In the genomic region with DNA sequence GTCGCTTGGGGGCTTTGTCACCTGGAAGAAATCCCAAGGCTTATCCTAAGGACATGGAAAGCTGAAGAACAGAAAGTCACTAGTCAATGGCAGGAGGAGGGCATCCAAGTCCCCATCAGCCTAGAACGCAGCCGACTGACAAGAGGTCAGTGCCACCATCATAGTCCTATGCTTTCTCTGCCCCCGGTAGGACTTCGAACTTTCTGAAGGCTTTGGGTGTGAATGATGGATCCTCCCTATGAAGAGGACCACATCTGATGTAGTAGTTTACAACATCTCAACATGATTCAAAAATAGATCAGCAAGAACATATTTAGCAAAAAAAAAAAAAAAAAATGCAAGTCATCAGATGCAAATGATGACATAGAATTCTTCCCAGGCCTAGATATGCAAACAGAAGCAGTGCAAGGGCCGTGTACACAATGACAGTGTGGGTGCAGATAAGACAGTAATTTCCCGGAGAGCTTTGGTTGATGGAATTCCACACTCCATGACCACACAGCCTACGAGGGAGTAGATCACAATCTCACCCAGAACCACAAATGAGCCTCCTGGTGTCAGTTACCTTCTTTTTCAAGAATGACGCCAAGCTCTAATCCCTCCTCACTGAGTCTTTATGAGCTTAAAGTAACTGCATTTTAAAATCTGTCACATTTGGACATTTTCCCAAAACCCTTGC, we compare ENCODE assay signal across 10 cellular contexts.
DNase-seq lines count a peak whose midpoint lies in the region; ATAC-seq, FAIRE-seq and TF ChIP-seq lines count a peak whose summit lies in the region.
"Had no signal": no experiment of that assay in that cellular context is flagged by ENCODE, and none has a peak within 500 bp of the region (broad histone marks: within the 10 kb centered on the region; RNA-seq: fewer than 3 reads in every experiment).

No MANE protein-coding gene starts in this region.

- H3K27ac ChIP-seq in adrenal gland (peak overlapping the region in 4 of 5 donors; percentile 54 to 94 (median 67)), transverse colon (peak overlapping the region; percentile 46 to 65 (median 50))
- H3K27ac ChIP-seq: testis had no signal

- ATAC-seq in left lobe of liver (peak; percentile 82), HG03108 (IDR thresholded peaks at IDR 0.05; ENCODE audit: unreplicated experiment) (no peak)

- H3K4me3 ChIP-seq in adrenal gland (no peak overlapping the region), transverse colon (no peak overlapping the region)
- H3K4me3 ChIP-seq: testis had no signal

- DNase-seq in NCI-H526 (lab: John Stamatoyannopoulos, UW) = peak; percentile 37 to 46
- no peak for DNase-seq in NCI-H526 treated with DMSO at 0.1 percent for 48 hours (lab: John Stamatoyannopoulos, UW)
- peak in 1 of 7 donors; percentile 48 for DNase-seq in adrenal gland
- DNase-seq in left lobe of liver (ENCODE audit: low spot score) = peak; percentile 69
- no peak for DNase-seq in transverse colon
- no peak for DNase-seq in GM12892 (ENCODE audit: insufficient read length)
- no peak for DNase-seq in G401 (ENCODE audit: low spot score)
- DNase-seq: NCI-H748 treated with DMSO at 0.1 percent for 48 hours, testis had no signal

- no peak for TF ChIP-seq CTCF in adrenal gland (IDR thresholded peaks at IDR 0.05)
- no peak for TF ChIP-seq CTCF in transverse colon (IDR thresholded peaks at IDR 0.05)

- TF ChIP-seq POLR2A in adrenal gland (IDR thresholded peaks at IDR 0.05) (no peak), transverse colon (IDR thresholded peaks at IDR 0.05) (no peak), GM12892 (IDR thresholded peaks at IDR 0.05; ENCODE audit: low read depth, low read length) (no peak)

- H3K36me3 ChIP-seq in adrenal gland (replicated peaks in 1 of 2) = no peaks in the 10 kb centered on the region
- H3K36me3 ChIP-seq in transverse colon = no peaks in the 10 kb centered on the region

- 70 to 81% (median 74%) methylated on average over 9 of the region's 9 CpGs for WGBS in adrenal gland, 4 donors
- WGBS in transverse colon (ENCODE audit: low coverage in 1 of 2), 2 donors = 69 to 72% methylated on average over 5 to 9 of the region's 9 CpGs

- H3K9me3 ChIP-seq in adrenal gland (replicated peaks in 1 of 3) = no peaks in the 10 kb centered on the region
- no peaks in the 10 kb centered on the region for H3K9me3 ChIP-seq in transverse colon
- H3K9me3 ChIP-seq: testis had no signal

- intact Hi-C loops in adrenal gland (cut with DNase I) = no loop called here
- intact Hi-C loops in transverse colon (cut with DNase I; ENCODE audit: low total_unique reads) = no loop called here

- in situ Hi-C loops in transverse colon (cut with MboI; ENCODE audit: low pct_ligation_motif_present in 1 of 4, low pct_unique_long_range_greater_than_20kb in 1 of 4, low sequenced_read_pairs in 3 of 4) (no loop called here), G401 (cut with HindIII; ENCODE audit: low sequenced_read_pairs) (no loop called here)

- no peak for TF ChIP-seq EP300 in transverse colon (IDR thresholded peaks at IDR 0.05; ENCODE audit: low read depth)

- H3K27me3 ChIP-seq in adrenal gland (no peaks in the 10 kb centered on the region), transverse colon (no peaks in the 10 kb centered on the region)
- H3K27me3 ChIP-seq: testis had no signal

- no peak for FAIRE-seq in GM12892 (lab: Jason Lieb, UNC)

- H3K4me1 ChIP-seq in adrenal gland (replicated peaks in 1 of 2) (peaks cover 5 to 38% of the 10 kb centered on the region in 2 donors), transverse colon (peaks cover 0 to 16% (median 2%) of the 10 kb centered on the region in 4 donors)

Comparison
In these comparisons a context has a peak if more than half of its experiments do, and no peak if none do; other contexts are left out.
1. DNase-seq: peak in NCI-H526 (2 of 2) and left lobe of liver (single experiment); none in NCI-H526 treated with DMSO at 0.1 percent for 48 hours (single experiment), transverse colon (single experiment), GM12892 (single experiment) and G401 (single experiment).